In genomic region chr22:47449508-47450270, GRCh38 we compare ENCODE assay signal across 15 cellular contexts.
"Had no signal": no experiment of that assay in that cellular context is flagged by ENCODE, and none has a peak within 500 bp of the region (broad histone marks: within the 10 kb centered on the region; RNA-seq: fewer than 3 reads in every experiment).

No MANE protein-coding gene starts in this region.

- H2AFZ ChIP-seq: hepatocyte had no signal

- ATAC-seq: foreskin keratinocyte, natural killer cell, right cardiac atrium had no signal

- DNase-seq: colonic mucosa; dermis blood vessel endothelial cell; foreskin keratinocyte; kidney glomerular epithelial cell; natural killer cell; nucleus accumbens; ovary; right cardiac atrium; small intestine; stimulated activated CD4-positive, alpha-beta T cell treated with anti-CD3 and anti-CD28 coated beads, Interleukin-12 subunit alpha, Interleukin-12 subunit beta, amount 100 ng/mL, for 4 hours; stimulated activated naive CD4-positive, alpha-beta T cell; stomach; substantia nigra; trophoblast cell had no signal

- H3K4me3 ChIP-seq: colonic mucosa, hepatocyte, ovary, stomach had no signal

- H3K36me3 ChIP-seq: colonic mucosa, ovary, stomach had no signal

- H3K9me3 ChIP-seq: colonic mucosa, ovary had no signal

- H3K27me3 ChIP-seq: colonic mucosa, foreskin keratinocyte, hepatocyte, ovary had no signal

- H3K27ac ChIP-seq: colonic mucosa, foreskin keratinocyte, hepatocyte, ovary, stomach had no signal

- H3K4me1 ChIP-seq: colonic mucosa, foreskin keratinocyte had no signal

- H3K4me2 ChIP-seq: hepatocyte had no signal

- H3K79me2 ChIP-seq: hepatocyte had no signal
